ENCODE assay signal across 12 cellular contexts in the genomic region with DNA sequence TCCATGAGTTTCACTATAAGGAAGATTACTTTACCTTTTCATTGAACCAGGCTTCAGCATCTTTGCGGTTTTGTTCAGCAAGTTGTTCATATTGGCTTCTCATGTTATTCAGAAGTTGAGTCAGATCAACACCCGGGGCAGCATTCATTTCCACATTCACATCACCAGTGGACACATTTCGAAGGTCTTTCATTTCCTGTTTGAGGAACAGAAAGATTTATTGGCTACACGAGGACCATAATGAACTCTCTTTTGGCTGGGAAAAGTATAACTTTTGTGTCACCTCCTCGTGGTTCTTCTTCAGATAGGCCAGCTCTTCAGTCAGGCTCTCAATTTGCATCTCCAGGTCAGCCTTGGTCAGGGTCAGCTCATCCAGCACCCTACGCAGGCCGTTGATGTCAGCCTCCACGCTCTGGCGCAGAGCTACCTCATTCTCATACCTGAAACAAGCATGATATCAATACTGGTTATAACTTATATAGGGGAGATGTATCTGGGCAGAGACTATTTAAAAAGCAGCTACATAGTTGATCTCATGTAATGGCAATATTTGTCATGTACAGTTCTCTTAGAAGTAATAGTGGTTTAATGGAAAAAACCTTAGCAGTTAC. TPM values are rescaled to one million over a fixed set of nuclear protein-coding genes. Genes with fewer than 3 reads are reported as not detected.
DNase-seq lines count a peak whose midpoint lies in the region; ATAC-seq and TF ChIP-seq lines count a peak whose summit lies in the region.
"Had no signal": no experiment of that assay in that cellular context is flagged by ENCODE, and none has a peak within 500 bp of the region (broad histone marks: within the 10 kb centered on the region; RNA-seq: fewer than 3 reads in every experiment).

No MANE protein-coding gene starts in this region.

- H3K27ac ChIP-seq in smooth muscle cell (ENCODE audit: low read depth) (no peak overlapping the region), substantia nigra (ENCODE audit: low read depth, low read length, poor library complexity, severe bottlenecking) (no peak overlapping the region)

- H3K9me3 Mint-ChIP-seq in activated T-cell treated with anti-CD3 and anti-CD28 coated beads, Interleukin-2, amount 50 U/mL, for 72 hours = peaks cover 0 to 2% of the 10 kb centered on the region in 2 donors

- peaks cover 8% of the 10 kb centered on the region for H3F3A ChIP-seq in smooth muscle cell (ENCODE audit: low read depth)

- peaks cover 19% of the 10 kb centered on the region for H3K27me3 ChIP-seq in smooth muscle cell (ENCODE audit: low read depth)
- H3K27me3 ChIP-seq: SJSA1, uterus had no signal

- H3K79me2 ChIP-seq in smooth muscle cell (ENCODE audit: low read depth) = peaks cover 3% of the 10 kb centered on the region

- peaks cover 13% of the 10 kb centered on the region for H3K4me1 ChIP-seq in smooth muscle cell (ENCODE audit: low read depth)

- no peaks in the 10 kb centered on the region for H3K36me3 ChIP-seq in smooth muscle cell (ENCODE audit: low read depth)
- H3K36me3 ChIP-seq: uterus had no signal

- DNase-seq in activated T-cell treated with anti-CD3 and anti-CD28 coated beads, Interleukin-2, amount 50 U/mL, for 72 hours = peak; percentile 12 to 27
- DNase-seq in activated T-cell treated with anti-CD3 and anti-CD28 coated beads, Interleukin-2, amount 50 U/mL, for 1 hour = no peak
- DNase-seq in RKO (ENCODE audit: low spot score) (peak; percentile 19), epithelial cell of proximal tubule (ENCODE audit: low read depth) (no peak), smooth muscle cell (lab: John Stamatoyannopoulos, UW; ENCODE audit: unreplicated experiment) (no peak), NCI-H1105 treated with DMSO at 0.1 percent for 48 hours (lab: John Stamatoyannopoulos, UW) (no peak), substantia nigra (lab: John Stamatoyannopoulos, UW) (no peak)
- DNase-seq: NCI-H2171, uterus had no signal

- H2AFZ ChIP-seq in smooth muscle cell (ENCODE audit: low read depth) = no peak overlapping the region

- H3K36me3 Mint-ChIP-seq in activated T-cell treated with anti-CD3 and anti-CD28 coated beads, Interleukin-2, amount 50 U/mL, for 72 hours (ENCODE audit: insufficient read depth in 2 of 2) = peaks cover 11 to 19% of the 10 kb centered on the region in 2 donors

- peak overlapping the region; percentile 69 for H3K4me3 ChIP-seq in epithelial cell of proximal tubule (ENCODE audit: low read depth, low read length)
- H3K4me3 ChIP-seq in smooth muscle cell = peak overlapping the region; percentile 70

- H4K20me1 ChIP-seq in smooth muscle cell (ENCODE audit: low read depth) = no peaks in the 10 kb centered on the region

- no peak overlapping the region for H3K9ac ChIP-seq in smooth muscle cell (ENCODE audit: low read depth)

- H3K9me3 ChIP-seq in smooth muscle cell (replicated peaks; ENCODE audit: low read depth) = no peaks in the 10 kb centered on the region
- H3K9me3 ChIP-seq: SJSA1, uterus had no signal

- 97% methylated on average over 9 of the region's 9 CpGs for WGBS in smooth muscle cell (ENCODE audit: low lambda C conversion rate)

- TF ChIP-seq CTCF in epithelial cell of proximal tubule (conservative IDR thresholded peaks at IDR 0.05; ENCODE audit: low read depth, low read length) = no peak
- TF ChIP-seq CTCF in smooth muscle cell (IDR thresholded peaks at IDR 0.05; ENCODE audit: borderline replicate concordance, insufficient read depth, poor library complexity, severe bottlenecking) = no peak

- H3K4me1 Mint-ChIP-seq in activated T-cell treated with anti-CD3 and anti-CD28 coated beads, Interleukin-2, amount 50 U/mL, for 72 hours (ENCODE audit: low read depth) = peaks cover 36% of the 10 kb centered on the region

- H3K4me2 ChIP-seq in smooth muscle cell = peak overlapping the region; percentile 96

- peak overlapping the region; percentile 91 to 92 for H3K4me3 Mint-ChIP-seq in activated T-cell treated with anti-CD3 and anti-CD28 coated beads, Interleukin-2, amount 50 U/mL, for 72 hours

- H3K27ac Mint-ChIP-seq in activated T-cell treated with anti-CD3 and anti-CD28 coated beads, Interleukin-2, amount 50 U/mL, for 72 hours = peak overlapping the region; percentile 95

- no peaks in the 10 kb centered on the region for H3K27me3 Mint-ChIP-seq in activated T-cell treated with anti-CD3 and anti-CD28 coated beads, Interleukin-2, amount 50 U/mL, for 72 hours (ENCODE audit: low read depth)

- ATAC-seq in activated T-cell treated with anti-CD3 and anti-CD28 coated beads, Interleukin-2, amount 50 U/mL, for 72 hours (replicated peaks in 1 of 2) = peak in 1 of 2 donors; percentile 47
- no peak for ATAC-seq in GM18498 (IDR thresholded peaks at IDR 0.05; ENCODE audit: unreplicated experiment)

RNA-seq across cellular contexts. Expression of gene KRT10, which starts 2.1 kb away (rescaled TPM):
- total RNA-seq in activated T-cell treated with anti-CD3 and anti-CD28 coated beads, Interleukin-2, amount 50 U/mL, for 72 hours = 10 to 100 TPM; 59.1 to 59.3 TPM
- total RNA-seq in epithelial cell of proximal tubule = 10.8 and 22.6 TPM in 2 replicates
- 29.0 and 48.0 TPM in 2 replicates for total RNA-seq in smooth muscle cell
- polyA plus RNA-seq in smooth muscle cell = 186 and 189 TPM in 2 replicates

RNA-seq across cellular contexts. Expression of gene KRT28, which starts 20.6 kb away (rescaled TPM):
- total RNA-seq in activated T-cell treated with anti-CD3 and anti-CD28 coated beads, Interleukin-2, amount 50 U/mL, for 72 hours = not detected
- total RNA-seq in epithelial cell of proximal tubule = not detected in 2 replicates
- not detected in 2 replicates for total RNA-seq in smooth muscle cell
- polyA plus RNA-seq in smooth muscle cell = not detected in 2 replicates
- total RNA-seq: dermis microvascular lymphatic vessel endothelial cell, SJSA1, uterus had no signal

RNA-seq across cellular contexts. Expression of gene KRT27, which starts 38.0 kb away (rescaled TPM):
- total RNA-seq in activated T-cell treated with anti-CD3 and anti-CD28 coated beads, Interleukin-2, amount 50 U/mL, for 72 hours = not detected
- total RNA-seq in epithelial cell of proximal tubule (not detected in 2 replicates), smooth muscle cell (1.1 TPM in 1 of 2 replicates, not detected in the other)
- 0.32 and 0.54 TPM in 2 replicates for polyA plus RNA-seq in smooth muscle cell
- total RNA-seq: dermis microvascular lymphatic vessel endothelial cell, SJSA1, uterus had no signal

RNA-seq across cellular contexts. Expression of gene KRT12, which starts 46.7 kb away (rescaled TPM):
- total RNA-seq in activated T-cell treated with anti-CD3 and anti-CD28 coated beads, Interleukin-2, amount 50 U/mL, for 72 hours = not detected
- total RNA-seq in epithelial cell of proximal tubule (not detected in 2 replicates), smooth muscle cell (not detected in 2 replicates)
- not detected in 2 replicates for polyA plus RNA-seq in smooth muscle cell
- total RNA-seq: dermis microvascular lymphatic vessel endothelial cell, SJSA1, uterus had no signal

RNA-seq across cellular contexts. Expression of gene KRT26, which starts 48.3 kb away (rescaled TPM):
- total RNA-seq in activated T-cell treated with anti-CD3 and anti-CD28 coated beads, Interleukin-2, amount 50 U/mL, for 72 hours = not detected
- total RNA-seq in epithelial cell of proximal tubule = not detected in 2 replicates
- not detected in 2 replicates for total RNA-seq in smooth muscle cell
- not detected in 2 replicates for polyA plus RNA-seq in smooth muscle cell
- total RNA-seq: dermis microvascular lymphatic vessel endothelial cell, SJSA1, uterus had no signal

Comparison
In these comparisons a context has a peak if more than half of its experiments do, and no peak if none do; other contexts are left out.
1. DNase-seq: peak in activated T-cell treated with anti-CD3 and anti-CD28 coated beads, Interleukin-2, amount 50 U/mL, for 72 hours (2 of 2) and RKO (single experiment); none in activated T-cell treated with anti-CD3 and anti-CD28 coated beads, Interleukin-2, amount 50 U/mL, for 1 hour (single experiment), epithelial cell of proximal tubule (single experiment), smooth muscle cell (single experiment), NCI-H1105 treated with DMSO at 0.1 percent for 48 hours (single experiment) and substantia nigra (0 of 49).